In genomic region chr14:74478996-74479635, GRCh38 we compare ENCODE assay signal across 10 cellular contexts. TPM values are rescaled to one million over a fixed set of nuclear protein-coding genes. Genes with fewer than 3 reads are reported as not detected.
DNase-seq lines count a peak whose midpoint lies in the region; ATAC-seq and TF ChIP-seq lines count a peak whose summit lies in the region.
"Had no signal": no experiment of that assay in that cellular context is flagged by ENCODE, and none has a peak within 500 bp of the region (broad histone marks: within the 10 kb centered on the region; RNA-seq: fewer than 3 reads in every experiment).

No MANE protein-coding gene starts in this region.

- H3K9me3 Mint-ChIP-seq in effector memory CD8-positive, alpha-beta T cell, result no peaks in the 10 kb centered on the region
- H3K9me3 Mint-ChIP-seq: CD4-positive, CD25-positive, alpha-beta regulatory T cell had no signal

- H3K36me3 ChIP-seq in OCI-LY7 (ENCODE audit: insufficient read depth, low read length) (no peaks in the 10 kb centered on the region), testis (ENCODE audit: low read depth, missing control alignments) (no peaks in the 10 kb centered on the region)

- H3K9me3 ChIP-seq in OCI-LY7 (ENCODE audit: low read length) (no peaks in the 10 kb centered on the region), testis (no peaks in the 10 kb centered on the region)

- no peaks in the 10 kb centered on the region for H3K9me2 ChIP-seq in OCI-LY7 (ENCODE audit: insufficient read depth, low read length)

- DNase-seq in NCI-H1105 treated with DMSO at 0.1 percent for 48 hours (lab: John Stamatoyannopoulos, UW), result peak; percentile 37
- DNase-seq in NCI-H1105 (lab: John Stamatoyannopoulos, UW), result no peak
- DNase-seq in OCI-LY7 (ENCODE audit: low spot score), result peak; percentile 11
- DNase-seq in foreskin keratinocyte, result no peak
- no peak for DNase-seq in testis
- no peak for DNase-seq in effector memory CD8-positive, alpha-beta T cell
- DNase-seq: CD4-positive, CD25-positive, alpha-beta regulatory T cell had no signal

- TF ChIP-seq CTCF in OCI-LY7 (conservative IDR thresholded peaks at IDR 0.05; ENCODE audit: low read length), result peak; percentile 66
- TF ChIP-seq CTCF in foreskin keratinocyte (conservative IDR thresholded peaks at IDR 0.05), result peak; percentile 68
- peak; percentile 77 to 87 (median 82) for TF ChIP-seq CTCF in testis (IDR thresholded peaks at IDR 0.05)

- POLR2A ChIA-PET in OCI-LY7 (lab: Charles Lee), result no interaction called here

- no peaks in the 10 kb centered on the region for H3K4me1 ChIP-seq in OCI-LY7 (ENCODE audit: insufficient read depth, low read length, poor library complexity, severe bottlenecking)
- H3K4me1 ChIP-seq in foreskin keratinocyte, result no peaks in the 10 kb centered on the region
- peaks cover 13% of the 10 kb centered on the region for H3K4me1 ChIP-seq in testis

- H3K27me3 Mint-ChIP-seq in effector memory CD8-positive, alpha-beta T cell, result no peaks in the 10 kb centered on the region
- H3K27me3 Mint-ChIP-seq: CD4-positive, CD25-positive, alpha-beta regulatory T cell had no signal

- H4K20me1 ChIP-seq in OCI-LY7 (ENCODE audit: insufficient read depth, low read length), result no peaks in the 10 kb centered on the region

- H3K27me3 ChIP-seq in foreskin keratinocyte (no peaks in the 10 kb centered on the region), testis (no peaks in the 10 kb centered on the region)

- no peaks in the 10 kb centered on the region for H3K36me3 Mint-ChIP-seq in effector memory CD8-positive, alpha-beta T cell (ENCODE audit: insufficient read depth)

- H3K79me2 ChIP-seq in OCI-LY7 (ENCODE audit: insufficient read depth, low read depth, low read length), result no peaks in the 10 kb centered on the region

- CTCF ChIA-PET in OCI-LY7 (lab: Charles Lee; ENCODE audit: unreplicated experiment), result no interaction called here

- no peak for ATAC-seq in foreskin keratinocyte
- no peak for ATAC-seq in GM21390 (IDR thresholded peaks at IDR 0.05; ENCODE audit: unreplicated experiment)
- no peak for ATAC-seq in GM19455 (IDR thresholded peaks at IDR 0.05; ENCODE audit: unreplicated experiment)
- no peak for ATAC-seq in effector memory CD8-positive, alpha-beta T cell (replicated peaks)

- H3K27ac Mint-ChIP-seq in effector memory CD8-positive, alpha-beta T cell, result no peak overlapping the region
- H3K27ac Mint-ChIP-seq: CD4-positive, CD25-positive, alpha-beta regulatory T cell had no signal

- H3K4me2 ChIP-seq in OCI-LY7 (ENCODE audit: low read length), result no peak overlapping the region

- H3K4me3 ChIP-seq in OCI-LY7 (ENCODE audit: low read depth, low read length, poor library complexity, severe bottlenecking), result no peak overlapping the region
- no peak overlapping the region for H3K4me3 ChIP-seq in testis
- H3K4me3 ChIP-seq: SK-N-MC had no signal

- intact Hi-C loops in OCI-LY7 (cut with micrococcal nuclease; ENCODE audit: unreplicated experiment), result no loop called here
- intact Hi-C loops in testis (cut with DNase I; ENCODE audit: low total_unique reads), result loop anchor here (10.0 kb wide), 1 partner anchor 114 kb away; no protein-coding TSS in a partner anchor

- whole genome bisulfite sequencing in testis, 2 donors, result 91 to 92% methylated on average over 2 of the region's 2 CpGs

- no peaks in the 10 kb centered on the region for H3K4me1 Mint-ChIP-seq in effector memory CD8-positive, alpha-beta T cell (ENCODE audit: low read depth in 2 of 2)
- H3K4me1 Mint-ChIP-seq: CD4-positive, CD25-positive, alpha-beta regulatory T cell had no signal

- no peak for TF ChIP-seq POLR2A in testis (IDR thresholded peaks at IDR 0.05)

- H2AFZ ChIP-seq in OCI-LY7 (ENCODE audit: low read length), result no peak overlapping the region

- H3K27ac ChIP-seq in OCI-LY7 (ENCODE audit: low read depth, low read length, poor library complexity, severe bottlenecking) (no peak overlapping the region), foreskin keratinocyte (no peak overlapping the region), testis (peak overlapping the region in 1 of 2 donors; percentile 15)
- H3K27ac ChIP-seq: SK-N-MC had no signal

- BruUV-seq in OCI-LY7 (replicated peaks; lab: Mats Ljungman, UMichigan), result no TSS peak

- H3K4me3 Mint-ChIP-seq in effector memory CD8-positive, alpha-beta T cell, result no peak overlapping the region
- H3K4me3 Mint-ChIP-seq: CD4-positive, CD25-positive, alpha-beta regulatory T cell had no signal

RNA-seq across cellular contexts. Expression of gene NPC2, which starts 14.0 kb away (rescaled TPM):
- total RNA-seq in OCI-LY7 (2014; rRNA removed; shearing (Covaris generic)), result 52.4 and 80.8 TPM in 2 replicates
- total RNA-seq in OCI-LY7 (2022) (37.8 and 42.1 TPM in 2 replicates), foreskin keratinocyte (335 and 340 TPM in 2 replicates), testis (100 to 1,000 TPM; 393 to 628 TPM)
- polyA plus RNA-seq in foreskin keratinocyte (432 and 436 TPM in 2 replicates), testis (ENCODE audit: insufficient read depth, low read depth, low replicate concordance) (291 TPM)

RNA-seq across cellular contexts. Expression of gene ISCA2, which starts 14.4 kb away (rescaled TPM):
- 19.6 and 38.4 TPM in 2 replicates for total RNA-seq in OCI-LY7 (2014; rRNA removed; shearing (Covaris generic))
- total RNA-seq in OCI-LY7 (2022) (46.2 and 50.0 TPM in 2 replicates), foreskin keratinocyte (29.5 and 31.2 TPM in 2 replicates), testis (10 to 100 TPM; 22.5 to 27.6 TPM)
- polyA plus RNA-seq in foreskin keratinocyte (53.1 and 56.8 TPM in 2 replicates), testis (ENCODE audit: insufficient read depth, low read depth, low replicate concordance) (30.3 TPM)

RNA-seq across cellular contexts. Expression of gene SYNDIG1L, which starts 53.1 kb away (rescaled TPM):
- total RNA-seq in OCI-LY7 (2014; rRNA removed; shearing (Covaris generic)), result 0.18 TPM in 1 of 2 replicates, not detected in the other
- not detected in 2 replicates for total RNA-seq in OCI-LY7 (2022)
- total RNA-seq in foreskin keratinocyte, result not detected in 2 replicates
- not detected in 2 replicates for polyA plus RNA-seq in foreskin keratinocyte
- total RNA-seq in testis, result under 1 TPM; 0.16 to 0.25 TPM
- 0.21 TPM for polyA plus RNA-seq in testis (ENCODE audit: insufficient read depth, low read depth, low replicate concordance)
- total RNA-seq: CD4-positive, CD25-positive, alpha-beta regulatory T cell had no signal
- polyA plus RNA-seq: CD4-positive, CD25-positive, alpha-beta regulatory T cell had no signal

Comparison
In these comparisons a context has a peak if more than half of its experiments do, and no peak if none do; other contexts are left out.
1. DNase-seq: peak in NCI-H1105 treated with DMSO at 0.1 percent for 48 hours (single experiment) and OCI-LY7 (single experiment); none in NCI-H1105 (single experiment), foreskin keratinocyte (0 of 2), testis (single experiment) and effector memory CD8-positive, alpha-beta T cell (0 of 3).
2. Peak in every context shown above with its lines, with median percentiles within 50 percentile points of each other: CTCF ChIP-seq.